17 cellular contexts compared by ENCODE assay signal in genomic region chr14:88481794-88482193, GRCh38.
DNase-seq lines count a peak whose midpoint lies in the region; ATAC-seq and TF ChIP-seq lines count a peak whose summit lies in the region.
"Had no signal": no experiment of that assay in that cellular context is flagged by ENCODE, and none has a peak within 500 bp of the region (broad histone marks: within the 10 kb centered on the region; RNA-seq: fewer than 3 reads in every experiment).

No MANE protein-coding gene starts in this region.

- H3K4me1 Mint-ChIP-seq in GM23338: peaks cover 28% of the 10 kb centered on the region
- H3K4me1 Mint-ChIP-seq in activated T-helper 2 cell treated with anti-CD3 and anti-CD28 coated beads, Interferon-gamma antibody, Interleukin-2, Interleukin-4, amounts not matched to agents 10 μg/mL and 5 μg/mL and 100 μg/mL, durations not matched to agents 14 hours and 24 hours and 36 hours (ENCODE audit: low read depth): no peaks in the 10 kb centered on the region

- H3K36me3 ChIP-seq in GM23338 (ENCODE audit: insufficient read depth) (no peaks in the 10 kb centered on the region; the same call in 1 of the 2 replicates), thyroid gland (peaks cover 19% of the 10 kb centered on the region in 2 donors)
- H3K36me3 ChIP-seq: MG63 had no signal

- no peaks in the 10 kb centered on the region for H3K9me3 Mint-ChIP-seq in GM23338
- no peaks in the 10 kb centered on the region for H3K9me3 Mint-ChIP-seq in activated T-helper 2 cell treated with anti-CD3 and anti-CD28 coated beads, Interferon-gamma antibody, Interleukin-2, Interleukin-4, amounts not matched to agents 10 μg/mL and 5 μg/mL and 100 μg/mL, durations not matched to agents 14 hours and 24 hours and 36 hours
- H3K9me3 Mint-ChIP-seq: CD4-positive, alpha-beta T cell had no signal

- peak in 1 of 2 donors; percentile 43 for TF ChIP-seq POLR2A in thyroid gland (IDR thresholded peaks at IDR 0.05)

- H3F3A ChIP-seq in GM23338 (replicated peaks; ENCODE audit: low read depth): no peaks in the 10 kb centered on the region

- H3K79me2 ChIP-seq in GM23338 (replicated peaks; ENCODE audit: insufficient read depth): no peaks in the 10 kb centered on the region

- no peaks in the 10 kb centered on the region for H3K9me3 ChIP-seq in thyroid gland
- H3K9me3 ChIP-seq: A549, MG63 had no signal

- H3K4me3 Mint-ChIP-seq in GM23338: no peak overlapping the region
- H3K4me3 Mint-ChIP-seq in activated T-helper 2 cell treated with anti-CD3 and anti-CD28 coated beads, Interferon-gamma antibody, Interleukin-2, Interleukin-4, amounts not matched to agents 10 μg/mL and 5 μg/mL and 100 μg/mL, durations not matched to agents 14 hours and 24 hours and 36 hours (ENCODE audit: low read depth): no peak overlapping the region
- H3K4me3 Mint-ChIP-seq: CD4-positive, alpha-beta T cell had no signal

- no peak overlapping the region for H3K27ac ChIP-seq in GM23338 (ENCODE audit: low read depth)
- peak overlapping the region; percentile 84 to 93 (median 92) for H3K27ac ChIP-seq in thyroid gland
- H3K27ac ChIP-seq: A549, PC-9 had no signal

- H3K36me3 Mint-ChIP-seq in GM23338 (ENCODE audit: low read depth): peaks cover 37% of the 10 kb centered on the region
- H3K36me3 Mint-ChIP-seq in activated T-helper 2 cell treated with anti-CD3 and anti-CD28 coated beads, Interferon-gamma antibody, Interleukin-2, Interleukin-4, amounts not matched to agents 10 μg/mL and 5 μg/mL and 100 μg/mL, durations not matched to agents 14 hours and 24 hours and 36 hours (ENCODE audit: low read depth): no peaks in the 10 kb centered on the region

- 26 to 43% methylated on average over 7 of the region's 7 CpGs for WGBS in thyroid gland, 2 donors

- H3K4me1 ChIP-seq in GM23338 (ENCODE audit: insufficient read depth) (peaks cover 7% of the 10 kb centered on the region), thyroid gland (peaks cover 30 to 40% of the 10 kb centered on the region in 2 donors)
- H3K4me1 ChIP-seq: A549 had no signal

- H3K4me3 ChIP-seq in GM23338: no peak overlapping the region
- H3K4me3 ChIP-seq in thyroid gland (replicated peaks in 1 of 3): no peak overlapping the region
- H3K4me3 ChIP-seq: A549, MG63, PC-9 had no signal

- H3K27me3 Mint-ChIP-seq in GM23338 (ENCODE audit: insufficient read depth, low read depth, poor library complexity): peaks cover 5% of the 10 kb centered on the region
- peaks cover 5% of the 10 kb centered on the region for H3K27me3 Mint-ChIP-seq in activated T-helper 2 cell treated with anti-CD3 and anti-CD28 coated beads, Interferon-gamma antibody, Interleukin-2, Interleukin-4, amounts not matched to agents 10 μg/mL and 5 μg/mL and 100 μg/mL, durations not matched to agents 14 hours and 24 hours and 36 hours (ENCODE audit: low read depth)

- no peak for DNase-seq in GM23338 (ENCODE audit: low spot score)
- DNase-seq in Right ventricle myocardium superior: no peak
- DNase-seq in iris pigment epithelial cell (ENCODE audit: low read depth): peak; percentile 31
- peak; percentile 83 to 86 for DNase-seq in thyroid gland
- DNase-seq in OCI-M2 (lab: John Stamatoyannopoulos, UW; ENCODE audit: unreplicated experiment): no peak
- DNase-seq in activated T-helper 2 cell treated with anti-CD3 and anti-CD28 coated beads, Interferon-gamma antibody, Interleukin-2, Interleukin-4, amounts not matched to agents 10 μg/mL and 5 μg/mL and 100 μg/mL, durations not matched to agents 14 hours and 24 hours and 36 hours (ENCODE audit: low spot score): no peak
- DNase-seq: CD4-positive, alpha-beta T cell; DMS79 treated with DMSO at 0.1 percent for 48 hours; GF-D8; GOT3; MG63; NCI-H1092 treated with DMSO at 0.1 percent for 48 hours; NCI-H187; NCI-H446; PC-9 had no signal

- peak; percentile 17 for ATAC-seq in GM23338
- peak; percentile 75 for ATAC-seq in Right ventricle myocardium superior (ENCODE audit: poor library complexity)
- no peak for ATAC-seq in GM18517 (IDR thresholded peaks at IDR 0.05; ENCODE audit: unreplicated experiment)
- ATAC-seq: A549 had no signal

- H4K20me1 ChIP-seq in GM23338 (replicated peaks; ENCODE audit: insufficient read depth): no peaks in the 10 kb centered on the region

- no peak overlapping the region for H2AFZ ChIP-seq in GM23338
- H2AFZ ChIP-seq: PC-9 had no signal

- no peaks in the 10 kb centered on the region for H3K9me2 ChIP-seq in GM23338 (ENCODE audit: insufficient read depth)

- intact Hi-C loops in Right ventricle myocardium superior (cut with DNase I) (no loop called here), thyroid gland (cut with DNase I) (no loop called here)
- intact Hi-C loops in activated T-helper 2 cell treated with anti-CD3 and anti-CD28 coated beads, Interferon-gamma antibody, Interleukin-2, Interleukin-4, amounts not matched to agents 10 μg/mL and 5 μg/mL and 100 μg/mL, durations not matched to agents 14 hours and 24 hours and 36 hours (cut with micrococcal nuclease): no loop called here

- TF ChIP-seq CTCF in GM23338 (conservative IDR thresholded peaks at IDR 0.05; ENCODE audit: low read depth in 2 of 2) (no peak), thyroid gland (IDR thresholded peaks at IDR 0.05) (peak in 1 of 6 experiments; percentile 16)

- H3K4me2 ChIP-seq in GM23338: no peak overlapping the region
- H3K4me2 ChIP-seq: A549, PC-9 had no signal

- peak overlapping the region; percentile 59 for H3K27ac Mint-ChIP-seq in GM23338
- no peak overlapping the region for H3K27ac Mint-ChIP-seq in activated T-helper 2 cell treated with anti-CD3 and anti-CD28 coated beads, Interferon-gamma antibody, Interleukin-2, Interleukin-4, amounts not matched to agents 10 μg/mL and 5 μg/mL and 100 μg/mL, durations not matched to agents 14 hours and 24 hours and 36 hours
- H3K27ac Mint-ChIP-seq: CD4-positive, alpha-beta T cell had no signal

- no peaks in the 10 kb centered on the region for H3K27me3 ChIP-seq in GM23338 (ENCODE audit: insufficient read depth)
- H3K27me3 ChIP-seq in thyroid gland: no peaks in the 10 kb centered on the region
- H3K27me3 ChIP-seq: MG63 had no signal

TF ChIP-seq in GM23338, 12 proteins besides CTCF, POLR2A, EP300 and RAD21 (continues in another document):
- TF ChIP-seq NANOG (IDR thresholded peaks at IDR 0.05; ENCODE audit: borderline replicate concordance): no peak
- TF ChIP-seq CREB1 (CRISPR knock-in tag; IDR thresholded peaks at IDR 0.05; ENCODE audit: low read depth): no peak
- no peak for TF ChIP-seq STAT1 (IDR thresholded peaks at IDR 0.05; ENCODE audit: unreplicated experiment)
- no peak for TF ChIP-seq ZNF462 (CRISPR knock-in tag; IDR thresholded peaks at IDR 0.05)
- no peak for TF ChIP-seq EZH2 (IDR thresholded peaks at IDR 0.05; ENCODE audit: low read depth, unreplicated experiment)
- TF ChIP-seq JUNB (IDR thresholded peaks at IDR 0.05; ENCODE audit: unreplicated experiment): no peak

Comparison
In these comparisons a context has a peak if more than half of its experiments do, and no peak if none do; other contexts are left out.
1. DNase-seq: peak in iris pigment epithelial cell (single experiment) and thyroid gland (2 of 2); none in GM23338 (single experiment), Right ventricle myocardium superior (single experiment), OCI-M2 (single experiment) and activated T-helper 2 cell treated with anti-CD3 and anti-CD28 coated beads, Interferon-gamma antibody, Interleukin-2, Interleukin-4, amounts not matched to agents 10 μg/mL and 5 μg/mL and 100 μg/mL, durations not matched to agents 14 hours and 24 hours and 36 hours (single experiment).